ENCODE assay signal across 8 cellular contexts in genomic region chr5:154858251-154858971, GRCh38. TPM values are rescaled to one million over a fixed set of nuclear protein-coding genes. Genes with fewer than 3 reads are reported as not detected.
DNase-seq lines count a peak whose midpoint lies in the region; ATAC-seq and TF ChIP-seq lines count a peak whose summit lies in the region.

Gene CNOT8 (plus strand): TSS chr5:154858627. CDS start chr5:154863279, 4,652 bp downstream.

- DNase-seq in CD14-positive monocyte (ENCODE audit: low spot score): peak; percentile 94
- peak; percentile 98 for DNase-seq in NCI-H82 (lab: John Stamatoyannopoulos, UW)
- DNase-seq in activated CD4-positive, alpha-beta T cell treated with anti-CD3 and anti-CD28 coated beads, Interleukin-2, amount 50 U/mL, for 48 hours: peak; percentile 98
- peak; percentile 97 to 99 for DNase-seq in dermis microvascular lymphatic vessel endothelial cell (ENCODE audit: low read depth in 2 of 2)
- peak; percentile 99 for DNase-seq in right lobe of liver
- DNase-seq in stimulated activated CD4-positive, alpha-beta T cell treated with anti-CD3 and anti-CD28 coated beads, Interleukin-4, amount 100 ng/mL, for 4 hours: peak; percentile 97 to 98

- peak; percentile 77 for ATAC-seq in GM19397 (IDR thresholded peaks at IDR 0.05; ENCODE audit: unreplicated experiment)
- ATAC-seq in HG03571 (IDR thresholded peaks at IDR 0.05; ENCODE audit: unreplicated experiment): peak; percentile 78
- ATAC-seq in right lobe of liver: peak; percentile 87 to 92 (median 88)

- H3K4me1 Mint-ChIP-seq in CD14-positive monocyte: peaks cover 53% of the 10 kb centered on the region

- intact Hi-C loops in CD14-positive monocyte (cut with micrococcal nuclease) (loop anchor here (2.0 to 10.0 kb wide), 6 partner anchors 79 to 411 kb away; partner anchors contain the start of genes GEMIN5 (in 1 of the 2), MRPL22 (in 1 of the 2) and SAP30L (in 1 of the 2)), right lobe of liver (cut with DNase I) (loop anchor here in 1 of 2 donors (10.0 kb wide), 1 partner anchor 76 kb away; the partner anchor contains the start of gene GEMIN5)

- peak within 1 kb of the TSS; percentile 64 to 85 (median 80) for H3K4me3 ChIP-seq in right lobe of liver

- H3K27me3 Mint-ChIP-seq in CD14-positive monocyte (ENCODE audit: low read depth in 3 of 3): peaks cover 0 to 5% (median 2%) of the 10 kb centered on the region in 3 donors

- H3K36me3 ChIP-seq in right lobe of liver: peaks cover 0 to 3% (median 0%) of the 10 kb centered on the region in 4 donors

- WGBS in right lobe of liver (ENCODE audit: insufficient coverage, low coverage, low lambda C conversion rate, missing lambda C conversion rate): under 1% methylated on average over 28 of the region's 66 CpGs

- peaks cover 0 to 2% (median 0%) of the 10 kb centered on the region in 7 donors for H3K9me3 Mint-ChIP-seq in CD14-positive monocyte

- peak within 1 kb of the TSS; percentile 93 to 99 (median 99) for H3K27ac Mint-ChIP-seq in CD14-positive monocyte

- H3K4me1 ChIP-seq in right lobe of liver: peaks cover 0 to 35% (median 7%) of the 10 kb centered on the region in 4 donors

- H3K36me3 Mint-ChIP-seq in CD14-positive monocyte: peaks cover 2 to 7% of the 10 kb centered on the region in 2 donors

- no peaks in the 10 kb centered on the region for H3K27me3 ChIP-seq in right lobe of liver

- H3K27ac ChIP-seq in right lobe of liver: peak within 1 kb of the TSS; percentile 96 to 97 (median 97)

- peak; percentile 97 for TF ChIP-seq POLR2A in right lobe of liver (IDR thresholded peaks at IDR 0.05)

- peak within 1 kb of the TSS; percentile 77 to 96 for H3K4me3 Mint-ChIP-seq in CD14-positive monocyte

- H3K9me3 ChIP-seq in right lobe of liver: no peaks in the 10 kb centered on the region

- TF ChIP-seq CTCF in CD14-positive monocyte (IDR thresholded peaks at IDR 0.05) (no peak), right lobe of liver (IDR thresholded peaks at IDR 0.05) (no peak)

RNA-seq across cellular contexts. Expression of gene CNOT8, which starts in this region (rescaled TPM):
- 100 to 1,000 TPM; 147 to 160 TPM for polyA plus RNA-seq in CD14-positive monocyte
- 79.1 and 86.7 TPM in 2 replicates for total RNA-seq in dermis microvascular lymphatic vessel endothelial cell
- total RNA-seq in right lobe of liver: 10 to 100 TPM; 12.4 to 19.6 (median 16.5) TPM

Comparison
In these comparisons a context has a peak if more than half of its experiments do, and no peak if none do; other contexts are left out.
1. Peak in every context shown above with its lines: DNase-seq, ATAC-seq, H3K4me3 ChIP-seq and H3K27ac ChIP-seq.